ENCODE assay signal across 19 cellular contexts in genomic region chr20:62030357-62030756, GRCh38. TPM values are rescaled to one million over a fixed set of nuclear protein-coding genes. Genes with fewer than 3 reads are reported as not detected.
DNase-seq lines count a peak whose midpoint lies in the region; ATAC-seq, FAIRE-seq and TF ChIP-seq lines count a peak whose summit lies in the region.
"Had no signal": no experiment of that assay in that cellular context is flagged by ENCODE, and none has a peak within 500 bp of the region (broad histone marks: within the 10 kb centered on the region; RNA-seq: fewer than 3 reads in every experiment).

No MANE protein-coding gene starts in this region.

- H3K9me3 Mint-ChIP-seq in activated CD4-positive, alpha-beta T cell treated with anti-CD3 and anti-CD28 coated beads for 36 hours (ENCODE audit: low read depth) = no peaks in the 10 kb centered on the region
- H3K9me3 Mint-ChIP-seq: HFFc6 had no signal

- no peak for TF ChIP-seq RAD21 in GM12878 (IDR thresholded peaks at IDR 0.05; ENCODE audit: insufficient read depth, low read depth, low read length)

- FAIRE-seq in GM12878 (lab: Jason Lieb, UNC) = no peak

- POLR2A ChIA-PET in activated CD4-positive, alpha-beta T cell treated with anti-CD3 and anti-CD28 coated beads for 36 hours (lab: Charles Lee) = no interaction called here
- POLR2A ChIA-PET in OCI-LY7 (lab: Charles Lee) (interaction anchor here (0.6 kb wide), 1 partner anchor 171 kb away, joined by 3 read pairs; no protein-coding TSS in a partner anchor), GM12878 (lab: Charles Lee) (no interaction called here)

- H3K9me2 ChIP-seq in OCI-LY7 (ENCODE audit: insufficient read depth, low read length) = no peaks in the 10 kb centered on the region

- H4K91ac ChIP-seq in trophoblast cell (ENCODE audit: low read depth, low read length) = no peak overlapping the region

- H3K9ac ChIP-seq in GM12878 (ENCODE audit: control insufficient read depth, insufficient read depth, low read length) = no peak overlapping the region
- no peak overlapping the region for H3K9ac ChIP-seq in trophoblast cell (ENCODE audit: low read length)
- H3K9ac ChIP-seq: parathyroid adenoma had no signal

- TF ChIP-seq CTCF in OCI-LY7 (conservative IDR thresholded peaks at IDR 0.05; ENCODE audit: low read length) (no peak), GM12878 (IDR thresholded peaks at IDR 0.05 in 2 of 3, conservative IDR thresholded peaks at IDR 0.05 in 1 of 3; ENCODE audit: control insufficient read depth in 2 of 3, extremely low read depth in 1 of 3, insufficient read depth in 1 of 3, low read depth in 3 of 3, low read length in 3 of 3) (no peak), tibial artery (IDR thresholded peaks at IDR 0.05) (no peak)

- H3K9me3 ChIP-seq in OCI-LY7 (ENCODE audit: low read length) (0 out of 2 replicates have a peak, but pooled peaks cover 4% of the 10 kb centered on the region), GM12878 (replicated peaks; ENCODE audit: control insufficient read depth, insufficient read depth, low read length) (no peaks in the 10 kb centered on the region; the same call in 2 of the 3 replicates), trophoblast cell (ENCODE audit: insufficient read depth, low read depth, low read length) (no peaks in the 10 kb centered on the region), tibial artery (no peaks in the 10 kb centered on the region)
- H3K9me3 ChIP-seq: esophagus squamous epithelium, mucosa of descending colon had no signal

- intact Hi-C loops in activated CD4-positive, alpha-beta T cell treated with anti-CD3 and anti-CD28 coated beads for 36 hours (cut with DNase I, micrococcal nuclease) = loop anchor here (2.0 kb wide), 2 partner anchors 36 to 92 kb away; partner anchors contain the start of gene LSM14B (in 1 of the 2)
- intact Hi-C loops in OCI-LY7 (cut with micrococcal nuclease; ENCODE audit: unreplicated experiment) = no loop called here
- intact Hi-C loops in GM12878 (cut with micrococcal nuclease; ENCODE audit: unreplicated experiment) = no loop called here
- intact Hi-C loops in tibial artery (cut with DNase I; ENCODE audit: low total_unique reads) = no loop called here

- H3K27me3 ChIP-seq in GM12878 (replicated peaks in 1 of 2; ENCODE audit: control insufficient read depth in 2 of 2, insufficient read depth in 2 of 2, low read length in 1 of 2) = no peaks in the 10 kb centered on the region
- H3K27me3 ChIP-seq in trophoblast cell (ENCODE audit: insufficient read depth, low read length) = no peaks in the 10 kb centered on the region
- H3K27me3 ChIP-seq in tibial artery = no peaks in the 10 kb centered on the region
- H3K27me3 ChIP-seq: esophagus squamous epithelium had no signal

- H3K18ac ChIP-seq in trophoblast cell (ENCODE audit: low read length) = no peak overlapping the region

- H3K79me2 ChIP-seq in OCI-LY7 (ENCODE audit: insufficient read depth, low read depth, low read length) (peaks cover 85% of the 10 kb centered on the region), GM12878 (ENCODE audit: control insufficient read depth, insufficient read depth, low read length) (peaks cover 26% of the 10 kb centered on the region), trophoblast cell (ENCODE audit: control insufficient read depth, insufficient read depth, low read length, poor library complexity) (peaks cover 34% of the 10 kb centered on the region)

- H4K20me1 ChIP-seq in OCI-LY7 (ENCODE audit: insufficient read depth, low read length) (no peaks in the 10 kb centered on the region), GM12878 (ENCODE audit: control insufficient read depth, insufficient read depth) (peaks cover 3% of the 10 kb centered on the region; the same call in 1 of the 2 replicates)

- no peak overlapping the region for H2BK120ac ChIP-seq in trophoblast cell (ENCODE audit: insufficient read depth, low read length, poor library complexity)

- no peak overlapping the region for H3K23ac ChIP-seq in trophoblast cell (ENCODE audit: low read length)

- peaks cover 68% of the 10 kb centered on the region for H3K4me1 Mint-ChIP-seq in activated CD4-positive, alpha-beta T cell treated with anti-CD3 and anti-CD28 coated beads for 36 hours

- H3K79me1 ChIP-seq in trophoblast cell (ENCODE audit: low read length) = no peaks in the 10 kb centered on the region

- no peak for TF ChIP-seq POLR2A in GM12878 (IDR thresholded peaks at IDR 0.05; ENCODE audit: low read depth, low read length)

- no peak overlapping the region for H4K12ac ChIP-seq in trophoblast cell (ENCODE audit: low read depth, low read length)

- H3K4me1 ChIP-seq in OCI-LY7 (ENCODE audit: insufficient read depth, low read length, poor library complexity, severe bottlenecking) = peaks cover 38% of the 10 kb centered on the region
- H3K4me1 ChIP-seq in GM12878 (ENCODE audit: control insufficient read depth, insufficient read depth, low read length) = peaks cover 22% of the 10 kb centered on the region
- peaks cover 10 to 14% of the 10 kb centered on the region in 2 experiments for H3K4me1 ChIP-seq in trophoblast cell (ENCODE audit: control insufficient read depth in 1 of 2, insufficient read depth in 2 of 2, low read length in 2 of 2)
- H3K4me1 ChIP-seq in tibial artery = peaks cover 0 to 25% (median 5%) of the 10 kb centered on the region in 4 donors
- H3K4me1 ChIP-seq: parathyroid adenoma had no signal

- H2BK12ac ChIP-seq in trophoblast cell (ENCODE audit: low read length) = no peak overlapping the region

- BruUV-seq in OCI-LY7 (replicated peaks; lab: Mats Ljungman, UMichigan) (no TSS peak), GM12878 (replicated peaks; lab: Mats Ljungman, UMichigan) (no TSS peak)

- RAD21 ChIA-PET in GM12878 (lab: Charles Lee; ENCODE audit: unreplicated experiment) = interaction anchor here (0.6 kb wide), 2 partner anchors 91 to 990 kb away, joined by 3 read pairs; no protein-coding TSS in a partner anchor

- SMC1A ChIA-PET in GM12878 (lab: Charles Lee; ENCODE audit: uncharacterized antibody, unreplicated experiment) = no interaction called here

- peak overlapping the region; percentile 67 for H3K4me2 ChIP-seq in OCI-LY7 (ENCODE audit: low read length)
- peak overlapping the region; percentile 32 for H3K4me2 ChIP-seq in GM12878 (ENCODE audit: control insufficient read depth, insufficient read depth)
- H3K4me2 ChIP-seq in trophoblast cell (ENCODE audit: low read length) = no peak overlapping the region
- H3K4me2 ChIP-seq: smooth muscle cell had no signal

- H3K27ac Mint-ChIP-seq in activated CD4-positive, alpha-beta T cell treated with anti-CD3 and anti-CD28 coated beads for 36 hours = peak overlapping the region; percentile 89
- H3K27ac Mint-ChIP-seq: HFFc6 had no signal

- peak overlapping the region; percentile 91 for H3K4ac ChIP-seq in trophoblast cell (ENCODE audit: low read depth, low read length)

- H3K27me3 Mint-ChIP-seq in activated CD4-positive, alpha-beta T cell treated with anti-CD3 and anti-CD28 coated beads for 36 hours = no peaks in the 10 kb centered on the region

- H3K36me3 ChIP-seq in OCI-LY7 (ENCODE audit: insufficient read depth, low read length) = peaks cover 15% of the 10 kb centered on the region
- H3K36me3 ChIP-seq in GM12878 (ENCODE audit: control insufficient read depth in 2 of 2, insufficient read depth in 2 of 2, low read length in 1 of 2) = peaks cover 0 to 2% of the 10 kb centered on the region in 2 experiments; a peak in 2 of 4 replicates
- peaks cover 0 to 2% of the 10 kb centered on the region in 2 experiments for H3K36me3 ChIP-seq in trophoblast cell (ENCODE audit: control insufficient read depth in 1 of 2, insufficient read depth in 2 of 2, low read length in 2 of 2)
- no peaks in the 10 kb centered on the region for H3K36me3 ChIP-seq in tibial artery
- H3K36me3 ChIP-seq: esophagus squamous epithelium had no signal

- in situ Hi-C loops in GM12878 (cut with MboI) = no loop called here

- peak overlapping the region; percentile 1; the same call in 1 of the 2 replicates for H2AFZ ChIP-seq in OCI-LY7 (ENCODE audit: low read length)
- H2AFZ ChIP-seq in GM12878 (ENCODE audit: control insufficient read depth, low read depth, low read length) = no peak overlapping the region
- H2AFZ ChIP-seq in trophoblast cell (ENCODE audit: insufficient read depth, low read length, poor library complexity) = no peak overlapping the region
- H2AFZ ChIP-seq: parathyroid adenoma had no signal

- peak overlapping the region; percentile 33 for H3K4me3 ChIP-seq in OCI-LY7 (ENCODE audit: low read depth, low read length, poor library complexity, severe bottlenecking)
- no peak overlapping the region for H3K4me3 ChIP-seq in GM12878
- no peak overlapping the region for H3K4me3 ChIP-seq in trophoblast cell (ENCODE audit: low read depth, low read length)
- no peak overlapping the region for H3K4me3 ChIP-seq in tibial artery
- H3K4me3 ChIP-seq: esophagus squamous epithelium, mucosa of descending colon, smooth muscle cell had no signal

- 88% methylated on average over 9 of the region's 9 CpGs for WGBS in GM12878 (ENCODE audit: insufficient coverage, insufficient replicate concordance, low lambda C conversion rate, missing lambda C conversion rate)
- no CpG with 5 or more reads among the region's 9 CpGs for WGBS in trophoblast cell (ENCODE audit: extremely low coverage, insufficient coverage, insufficient read length)

- DNase-seq in activated CD4-positive, alpha-beta T cell treated with anti-CD3 and anti-CD28 coated beads for 36 hours = no peak
- DNase-seq in activated CD4-positive, alpha-beta T cell treated with anti-CD3 and anti-CD28 coated beads for 1 hour = no peak
- DNase-seq in OCI-LY7 (ENCODE audit: low spot score) = no peak
- no peak for DNase-seq in GM12878 (ENCODE audit: low read depth, low spot score)
- no peak for DNase-seq in trophoblast cell
- DNase-seq in hippocampal formation (lab: John Stamatoyannopoulos, UW) = no peak
- no peak for DNase-seq in tibial artery
- DNase-seq in stimulated activated CD4-positive, alpha-beta T cell treated with anti-CD3 and anti-CD28 coated beads, Interleukin-2, amount 100 ng/mL, for 24 hours = no peak
- DNase-seq: esophagus squamous epithelium, head of caudate nucleus, HFFc6, Kasumi-1, kidney glomerular epithelial cell, mucosa of descending colon, NCI-H1436, NCI-H446 had no signal

- H3K4me3 Mint-ChIP-seq in activated CD4-positive, alpha-beta T cell treated with anti-CD3 and anti-CD28 coated beads for 36 hours = no peak overlapping the region
- H3K4me3 Mint-ChIP-seq: CD14-positive monocyte, HFFc6 had no signal

- H2AK5ac ChIP-seq in trophoblast cell (ENCODE audit: low read length) = no peak overlapping the region

- no peak overlapping the region for H2BK5ac ChIP-seq in trophoblast cell (ENCODE audit: low read depth, low read length, poor library complexity)

- H3K27ac ChIP-seq in OCI-LY7 (ENCODE audit: low read depth, low read length, poor library complexity, severe bottlenecking) = peak overlapping the region; percentile 95
- H3K27ac ChIP-seq in GM12878 (ENCODE audit: control insufficient read depth, insufficient read depth) = peak overlapping the region; percentile 57
- no peak overlapping the region for H3K27ac ChIP-seq in trophoblast cell (ENCODE audit: low read depth, low read length)
- H3K27ac ChIP-seq in tibial artery = no peak overlapping the region
- H3K27ac ChIP-seq: parathyroid adenoma had no signal

- CTCF ChIA-PET in activated CD4-positive, alpha-beta T cell treated with anti-CD3 and anti-CD28 coated beads for 36 hours (lab: Charles Lee) = no interaction called here
- CTCF ChIA-PET in OCI-LY7 (lab: Charles Lee; ENCODE audit: unreplicated experiment) = no interaction called here
- CTCF ChIA-PET in GM12878 (lab: Yijun Ruan, JAX) = no interaction called here

- H4K8ac ChIP-seq in trophoblast cell (ENCODE audit: low read depth, low read length) = no peak overlapping the region

- ATAC-seq in activated CD4-positive, alpha-beta T cell treated with anti-CD3 and anti-CD28 coated beads for 36 hours = no peak
- no peak for ATAC-seq in GM12878

- H3K14ac ChIP-seq in trophoblast cell (ENCODE audit: low read length) = no peak overlapping the region

- no peaks in the 10 kb centered on the region for H3K36me3 Mint-ChIP-seq in activated CD4-positive, alpha-beta T cell treated with anti-CD3 and anti-CD28 coated beads for 36 hours (ENCODE audit: low read depth)

- no peak for TF ChIP-seq EP300 in GM12878 (IDR thresholded peaks at IDR 0.05; ENCODE audit: borderline replicate concordance in 1 of 2, control insufficient read depth in 1 of 2, low read depth in 2 of 2, low read length in 2 of 2)

RNA-seq across cellular contexts. Expression of gene TAF4, which starts 35.3 kb away (rescaled TPM):
- total RNA-seq in activated CD4-positive, alpha-beta T cell treated with anti-CD3 and anti-CD28 coated beads for 36 hours = 10 to 100 TPM; 15.4 to 27.1 TPM
- total RNA-seq in OCI-LY7 (2014; rRNA removed; shearing (Covaris generic)) = 6.7 and 11.2 TPM in 2 replicates
- total RNA-seq in OCI-LY7 (2022) (28.4 and 38.9 TPM in 2 replicates), GM12878 (2014; rRNA removed) (2.6 and 3.4 TPM in 2 replicates), GM12878 (2014; rRNA removed; fragmentation: Illumina TruSeq; extraction: Trizol) (3.7 and 4.2 TPM in 2 replicates), GM12878 (2021) (16.9 and 19.5 TPM in 2 replicates)
- 31.6 and 34.9 TPM in 2 replicates for total RNA-seq in GM12878 (2013; cell fraction: nucleolus; rRNA removed)
- 3.3 TPM for polyA plus RNA-seq in GM12878 (2011; ENCODE audit: low read depth)
- polyA plus RNA-seq in GM12878 (2011; rRNA removed) (3.4 and 3.5 TPM in 2 replicates), GM12878 (2014; fragmentation: Illumina TruSeq; extraction: Trizol) (10.8 and 11.0 TPM in 2 replicates), GM12878 (2014; fragmentation: Nextera tagmentation; extraction: Ambion mirVana) (1 to 10 TPM in 1 of 2 experiments, under 1 TPM in 1; 0.39 to 1.0 TPM), GM12878 (2014; rRNA removed) (7.7 and 9.1 TPM in 2 replicates), GM12878 (2016; fragmentation: Nextera tagmentation; extraction: Ambion mirVana) (1 to 10 TPM; 1.6 to 1.7 TPM)
- 4.7 and 5.4 TPM in 2 replicates for polyA plus RNA-seq in GM12878 (2011; cell fraction: cytosol; rRNA removed)
- polyA plus RNA-seq in GM12878 (2011; cell fraction: nucleus; rRNA removed) = 9.1 and 18.4 TPM in 2 replicates
- polyA plus RNA-seq in GM12878 (2012) = 8.3 and 9.1 TPM in 2 replicates
- polyA minus RNA-seq in GM12878 (2011; rRNA and poly(A)+ RNA removed) = 2.9 and 4.8 TPM in 2 replicates
- 14.2 and 18.0 TPM in 2 replicates for polyA minus RNA-seq in GM12878 (2011; cell fraction: cytosol; rRNA and poly(A)+ RNA removed)
- 3.1 and 10.1 TPM in 2 replicates for polyA minus RNA-seq in GM12878 (2011; cell fraction: nucleus; rRNA and poly(A)+ RNA removed)
- 49.8 TPM in 2 replicates for polyA plus RNA-seq in trophoblast cell (2013)

Comparison
In these comparisons a context has a peak if more than half of its experiments do, and no peak if none do; other contexts are left out.
1. H3K27ac ChIP-seq: peak in OCI-LY7 (single experiment) and GM12878 (single experiment); none in trophoblast cell (single experiment) and tibial artery (0 of 2).
2. intact Hi-C loops: an anchor here in activated CD4-positive, alpha-beta T cell treated with anti-CD3 and anti-CD28 coated beads for 36 hours (2.0 kb wide); none called in OCI-LY7, GM12878 and tibial artery.